In genomic region chr5:179504191-179504590, GRCh38 we compare ENCODE assay signal across 16 cellular contexts. TPM values are rescaled to one million over a fixed set of nuclear protein-coding genes. Genes with fewer than 3 reads are reported as not detected.
A peak's percentile ranks its signal among the peaks of the same experiment; 100 is the strongest.
DNase-seq lines count a peak whose midpoint lies in the region; ATAC-seq and TF ChIP-seq lines count a peak whose summit lies in the region.
"Had no signal": no experiment of that assay in that cellular context is flagged by ENCODE, and none has a peak within 500 bp of the region (broad histone marks: within the 10 kb centered on the region; RNA-seq: fewer than 3 reads in every experiment).

No MANE protein-coding gene starts in this region.

- CTCF ChIA-PET in activated CD8-positive, alpha-beta T cell treated with anti-CD3 and anti-CD28 coated beads for 36 hours (lab: Charles Lee) = no interaction called here

- no peaks in the 10 kb centered on the region for H4K20me1 ChIP-seq in osteoblast (ENCODE audit: insufficient read depth, low read length)
- H4K20me1 ChIP-seq: BLaER1 had no signal

- TF ChIP-seq CTCF in AG10803 (conservative IDR thresholded peaks at IDR 0.05; ENCODE audit: low read length) (no peak), fibroblast of villous mesenchyme (IDR thresholded peaks at IDR 0.05; ENCODE audit: insufficient read depth, low read depth, low read length) (no peak), osteoblast (IDR thresholded peaks at IDR 0.05; ENCODE audit: extremely low read depth, low read depth, low read length) (no peak), vagina (IDR thresholded peaks at IDR 0.05) (no peak), mesothelial cell of epicardium (IDR thresholded peaks at IDR 0.05; ENCODE audit: unreplicated experiment) (no peak)
- no peak for TF ChIP-seq CTCF in activated CD8-positive, alpha-beta T cell treated with anti-CD3 and anti-CD28 coated beads for 36 hours (IDR thresholded peaks at IDR 0.05)

- H3K4me1 ChIP-seq in osteoblast (ENCODE audit: insufficient read depth, low read length) (no peaks in the 10 kb centered on the region), SJCRH30 (no peaks in the 10 kb centered on the region), vagina (no peaks in the 10 kb centered on the region)
- H3K4me1 ChIP-seq: Caco-2 had no signal

- H2AFZ ChIP-seq in osteoblast (ENCODE audit: low read length) = no peak overlapping the region

- POLR2A ChIA-PET in activated CD8-positive, alpha-beta T cell treated with anti-CD3 and anti-CD28 coated beads for 36 hours (lab: Charles Lee) = no interaction called here

- TF ChIP-seq POLR2A in vagina (IDR thresholded peaks at IDR 0.05) = no peak

- H3K27me3 ChIP-seq in osteoblast (ENCODE audit: insufficient read depth, low read length) (no peaks in the 10 kb centered on the region), SJCRH30 (no peaks in the 10 kb centered on the region; the same call in 1 of the 2 replicates), vagina (no peaks in the 10 kb centered on the region)
- H3K27me3 ChIP-seq: BLaER1 had no signal

- no peaks in the 10 kb centered on the region for H3K9me3 Mint-ChIP-seq in activated CD8-positive, alpha-beta T cell treated with anti-CD3 and anti-CD28 coated beads for 36 hours
- no peaks in the 10 kb centered on the region for H3K9me3 Mint-ChIP-seq in mesothelial cell of epicardium
- H3K9me3 Mint-ChIP-seq: CD8-positive, alpha-beta memory T cell had no signal

- ATAC-seq in activated CD8-positive, alpha-beta T cell treated with anti-CD3 and anti-CD28 coated beads for 36 hours = no peak
- ATAC-seq: GM12878 had no signal

- H3K27ac ChIP-seq in osteoblast (ENCODE audit: low read depth, low read length) (no peak overlapping the region), SJCRH30 (no peak overlapping the region), vagina (no peak overlapping the region)
- H3K27ac ChIP-seq: BLaER1 had no signal

- H3K27ac Mint-ChIP-seq in activated CD8-positive, alpha-beta T cell treated with anti-CD3 and anti-CD28 coated beads for 36 hours = no peak overlapping the region
- H3K27ac Mint-ChIP-seq in mesothelial cell of epicardium = no peak overlapping the region
- H3K27ac Mint-ChIP-seq: CD8-positive, alpha-beta memory T cell; IgD-negative memory B cell had no signal

- no peaks in the 10 kb centered on the region for H3K36me3 Mint-ChIP-seq in activated CD8-positive, alpha-beta T cell treated with anti-CD3 and anti-CD28 coated beads for 36 hours (ENCODE audit: low read depth)
- no peaks in the 10 kb centered on the region for H3K36me3 Mint-ChIP-seq in mesothelial cell of epicardium
- H3K36me3 Mint-ChIP-seq: CD8-positive, alpha-beta memory T cell; IgD-negative memory B cell had no signal

- no peak overlapping the region for H3K4me3 Mint-ChIP-seq in activated CD8-positive, alpha-beta T cell treated with anti-CD3 and anti-CD28 coated beads for 36 hours
- H3K4me3 Mint-ChIP-seq in mesothelial cell of epicardium = no peak overlapping the region
- H3K4me3 Mint-ChIP-seq: CD8-positive, alpha-beta memory T cell; IgD-negative memory B cell had no signal

- intact Hi-C loops in vagina (cut with DNase I) = no loop called here
- intact Hi-C loops in activated CD8-positive, alpha-beta T cell treated with anti-CD3 and anti-CD28 coated beads for 36 hours (cut with micrococcal nuclease) = no loop called here

- H3K79me2 ChIP-seq in osteoblast (ENCODE audit: insufficient read depth, low read length) = no peaks in the 10 kb centered on the region

- H3K27me3 Mint-ChIP-seq in activated CD8-positive, alpha-beta T cell treated with anti-CD3 and anti-CD28 coated beads for 36 hours = no peaks in the 10 kb centered on the region
- no peaks in the 10 kb centered on the region for H3K27me3 Mint-ChIP-seq in mesothelial cell of epicardium (ENCODE audit: low read depth)
- H3K27me3 Mint-ChIP-seq: CD8-positive, alpha-beta memory T cell had no signal

- DNase-seq in AG10803 (ENCODE audit: low read depth) (peak; percentile 35), GM04504 (ENCODE audit: low read depth) (peak; percentile 38), fibroblast of villous mesenchyme (ENCODE audit: low read depth) (peak; percentile 55), osteoblast (ENCODE audit: insufficient read length, low spot score, missing footprints) (peak; percentile 8), SJCRH30 (no peak), vagina (ENCODE audit: extremely low spot score in 2 of 2) (no peak), mesothelial cell of epicardium (ENCODE audit: low spot score in 2 of 2, unreplicated experiment in 2 of 2) (no peak)
- no peak for DNase-seq in activated CD8-positive, alpha-beta T cell treated with anti-CD3 and anti-CD28 coated beads for 36 hours
- DNase-seq: AML-193; Caco-2; CD8-positive, alpha-beta memory T cell; DND-41; GF-D8 had no signal

- H3K36me3 ChIP-seq in osteoblast (ENCODE audit: insufficient read depth, low read length) (no peaks in the 10 kb centered on the region), SJCRH30 (no peaks in the 10 kb centered on the region), vagina (no peaks in the 10 kb centered on the region)
- H3K36me3 ChIP-seq: BLaER1 had no signal

- H3K4me2 ChIP-seq in osteoblast (ENCODE audit: insufficient read depth, low read length) = no peak overlapping the region
- H3K4me2 ChIP-seq: BLaER1 had no signal

- H3K4me3 ChIP-seq in AG10803 (ENCODE audit: low read length) (no peak overlapping the region), fibroblast of villous mesenchyme (ENCODE audit: low read depth, low read length) (no peak overlapping the region), osteoblast (ENCODE audit: insufficient read depth, low read length) (no peak overlapping the region), SJCRH30 (no peak overlapping the region), vagina (no peak overlapping the region)
- H3K4me3 ChIP-seq: BLaER1, GM12878 had no signal

- H3K4me1 Mint-ChIP-seq in activated CD8-positive, alpha-beta T cell treated with anti-CD3 and anti-CD28 coated beads for 36 hours (ENCODE audit: low read depth) = peaks cover 3% of the 10 kb centered on the region
- peaks cover 4% of the 10 kb centered on the region for H3K4me1 Mint-ChIP-seq in mesothelial cell of epicardium

- no peaks in the 10 kb centered on the region for H3K9me3 ChIP-seq in osteoblast (ENCODE audit: low read depth, low read length)
- no peaks in the 10 kb centered on the region for H3K9me3 ChIP-seq in SJCRH30 (replicated peaks)
- no peaks in the 10 kb centered on the region for H3K9me3 ChIP-seq in vagina
- H3K9me3 ChIP-seq: Caco-2 had no signal

RNA-seq across cellular contexts. Expression of gene RUFY1, which starts 46.2 kb away (rescaled TPM):
- total RNA-seq in fibroblast of villous mesenchyme (42.5 and 54.0 TPM in 2 replicates), osteoblast (51.8 and 54.2 TPM in 2 replicates), vagina (35.6 TPM), mesothelial cell of epicardium (46.3 to 55.9 TPM (median 51.5 TPM) in 3 replicates)
- total RNA-seq in SJCRH30 (2014; rRNA removed; shearing (Covaris generic)) = 24.8 and 25.7 TPM in 2 replicates
- 10 to 100 TPM; 22.5 to 24.7 TPM for total RNA-seq in activated CD8-positive, alpha-beta T cell treated with anti-CD3 and anti-CD28 coated beads for 36 hours

Comparison
In these comparisons a context has a peak if more than half of its experiments do, and no peak if none do; other contexts are left out.
1. DNase-seq: peak in AG10803 (single experiment), GM04504 (single experiment), fibroblast of villous mesenchyme (single experiment) and osteoblast (single experiment); none in SJCRH30 (0 of 2), vagina (0 of 2), activated CD8-positive, alpha-beta T cell treated with anti-CD3 and anti-CD28 coated beads for 36 hours (single experiment) and mesothelial cell of epicardium (0 of 2).